8 cellular contexts compared by ENCODE assay signal in genomic region chr4:90449626-90450025, GRCh38.
"Had no signal": no experiment of that assay in that cellular context is flagged by ENCODE, and none has a peak within 500 bp of the region (broad histone marks: within the 10 kb centered on the region; RNA-seq: fewer than 3 reads in every experiment).

No MANE protein-coding gene starts in this region.

- H2AFZ ChIP-seq: GM23248 had no signal

- H3K4me1 ChIP-seq: HAP-1 had no signal

- H3K36me3 ChIP-seq: HAP-1 had no signal

- DNase-seq: GM23248, GOT3, H7, HFFc6 had no signal

- ATAC-seq: HCT116, HepG2 had no signal

- H3K9me3 ChIP-seq: HAP-1 had no signal

- H3K4me3 ChIP-seq: GM23248, HAP-1 had no signal

- H3K9ac ChIP-seq: GM23248 had no signal

- H3K27ac ChIP-seq: GM23248, HL-60 had no signal
